ENCODE assay signal across 15 cellular contexts in the genomic region with DNA sequence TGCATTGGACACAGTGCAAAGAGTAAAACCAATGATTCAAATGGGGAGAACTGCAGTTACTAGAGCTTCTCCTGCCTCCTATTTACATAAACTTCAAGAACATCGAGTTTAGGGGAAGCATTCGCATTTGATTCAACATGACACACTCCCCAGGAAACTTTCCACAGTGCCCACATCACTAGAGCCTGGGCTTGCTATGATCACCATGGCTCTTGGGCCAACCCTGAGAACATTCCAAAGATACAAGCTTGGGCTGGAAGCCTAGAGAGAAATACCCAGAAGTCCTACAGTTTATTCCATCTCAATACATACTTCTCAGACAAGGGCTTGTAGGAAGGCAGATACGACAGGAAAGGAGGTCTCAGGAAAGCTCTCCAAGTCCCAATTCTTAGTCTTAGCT.
DNase-seq lines count a peak whose midpoint lies in the region; ATAC-seq, FAIRE-seq and TF ChIP-seq lines count a peak whose summit lies in the region.
"Had no signal": no experiment of that assay in that cellular context is flagged by ENCODE, and none has a peak within 500 bp of the region (broad histone marks: within the 10 kb centered on the region; RNA-seq: fewer than 3 reads in every experiment).

No MANE protein-coding gene starts in this region.

- no peak for TF ChIP-seq CTCF in gastroesophageal sphincter (IDR thresholded peaks at IDR 0.05)

- in situ Hi-C loops in G401 (cut with HindIII; ENCODE audit: low sequenced_read_pairs): no loop called here

- WGBS in gastroesophageal sphincter (ENCODE audit: low coverage in 1 of 2), 2 donors: 70 to 83% methylated on average over 1 to 3 of the region's 3 CpGs

- no peak for DNase-seq in stimulated activated naive CD8-positive, alpha-beta T cell treated with anti-CD3 and anti-CD28 coated beads, Interleukin-15, Interleukin-2, amounts not matched to agents 100 U/mL and 50 U/mL, for 24 hours
- no peak for DNase-seq in stimulated activated naive CD8-positive, alpha-beta T cell treated with anti-CD3 and anti-CD28 coated beads, Interleukin-15, amount 100 ng/mL, for 72 hours
- DNase-seq in activated T-helper 1 cell treated with anti-CD3 and anti-CD28 coated beads, Interleukin-12 subunit alpha, Interleukin-12 subunit beta, Interleukin-2, Interleukin-4 antibody, amounts not matched to agents 30 ng/mL and 10 ng/mL and 1 ng/mL, durations not matched to agents 14 hours and 24 hours and 36 hours (ENCODE audit: low spot score): no peak
- DNase-seq in GM19239 (ENCODE audit: insufficient read length, low spot score) (no peak), G401 (ENCODE audit: low spot score) (no peak), Karpas-422 (no peak)
- DNase-seq: C1 segment of cervical spinal cord, NCI-H1092 treated with DMSO at 0.1 percent for 48 hours, NCI-H1694 treated with DMSO at 0.1 percent for 48 hours, NCI-H345, NCI-H526 treated with DMSO at 0.1 percent for 48 hours, SJCRH30 had no signal

- H3K4me3 ChIP-seq in gastroesophageal sphincter (no peak overlapping the region), Karpas-422 (ENCODE audit: low read length) (no peak overlapping the region)
- H3K4me3 ChIP-seq: GM12878, GM23338, SJCRH30 had no signal

- H2AFZ ChIP-seq in Karpas-422 (ENCODE audit: low read length): no peak overlapping the region
- H2AFZ ChIP-seq: GM23338 had no signal

- H3K36me3 ChIP-seq in gastroesophageal sphincter (no peaks in the 10 kb centered on the region), Karpas-422 (ENCODE audit: insufficient read depth, low read length) (no peaks in the 10 kb centered on the region)
- H3K36me3 ChIP-seq: SJCRH30 had no signal

- H3K4me1 ChIP-seq in gastroesophageal sphincter: peaks cover 0 to 61% (median 0%) of the 10 kb centered on the region in 3 donors
- peaks cover 4% of the 10 kb centered on the region; the same call in 1 of the 2 replicates for H3K4me1 ChIP-seq in Karpas-422 (ENCODE audit: low read length)
- H3K4me1 ChIP-seq: SJCRH30 had no signal

- no peak for FAIRE-seq in GM19239 (lab: Jason Lieb, UNC)
- FAIRE-seq: GM12878 had no signal

- H3K27me3 Mint-ChIP-seq in stimulated activated naive CD8-positive, alpha-beta T cell treated with anti-CD3 and anti-CD28 coated beads, Interleukin-15, amount 100 ng/mL, for 72 hours: no peaks in the 10 kb centered on the region
- peaks cover 2% of the 10 kb centered on the region for H3K27me3 Mint-ChIP-seq in activated T-helper 1 cell treated with anti-CD3 and anti-CD28 coated beads, Interleukin-12 subunit alpha, Interleukin-12 subunit beta, Interleukin-2, Interleukin-4 antibody, amounts not matched to agents 30 ng/mL and 10 ng/mL and 1 ng/mL, durations not matched to agents 14 hours and 24 hours and 36 hours (ENCODE audit: insufficient read depth)

- no peaks in the 10 kb centered on the region for H3K9me3 Mint-ChIP-seq in stimulated activated naive CD8-positive, alpha-beta T cell treated with anti-CD3 and anti-CD28 coated beads, Interleukin-15, amount 100 ng/mL, for 72 hours
- no peaks in the 10 kb centered on the region for H3K9me3 Mint-ChIP-seq in activated T-helper 1 cell treated with anti-CD3 and anti-CD28 coated beads, Interleukin-12 subunit alpha, Interleukin-12 subunit beta, Interleukin-2, Interleukin-4 antibody, amounts not matched to agents 30 ng/mL and 10 ng/mL and 1 ng/mL, durations not matched to agents 14 hours and 24 hours and 36 hours
- H3K9me3 Mint-ChIP-seq: GM23338 had no signal

- no peaks in the 10 kb centered on the region for H4K20me1 ChIP-seq in Karpas-422 (ENCODE audit: insufficient read depth, low read depth, low read length)

- no peak overlapping the region for H3K9ac ChIP-seq in Karpas-422 (ENCODE audit: low read length)

- H3K27ac ChIP-seq in gastroesophageal sphincter: no peak overlapping the region
- no peak overlapping the region for H3K27ac ChIP-seq in Karpas-422 (ENCODE audit: low read length)
- H3K27ac ChIP-seq: SJCRH30 had no signal

- no peak overlapping the region for H3K4me2 ChIP-seq in Karpas-422 (ENCODE audit: low read depth, low read length, poor library complexity, severe bottlenecking)
- H3K4me2 ChIP-seq: GM23338 had no signal

- no peak overlapping the region for H3K4me3 Mint-ChIP-seq in stimulated activated naive CD8-positive, alpha-beta T cell treated with anti-CD3 and anti-CD28 coated beads, Interleukin-15, amount 100 ng/mL, for 72 hours
- no peak overlapping the region for H3K4me3 Mint-ChIP-seq in activated T-helper 1 cell treated with anti-CD3 and anti-CD28 coated beads, Interleukin-12 subunit alpha, Interleukin-12 subunit beta, Interleukin-2, Interleukin-4 antibody, amounts not matched to agents 30 ng/mL and 10 ng/mL and 1 ng/mL, durations not matched to agents 14 hours and 24 hours and 36 hours
- H3K4me3 Mint-ChIP-seq: GM23338 had no signal

- no peaks in the 10 kb centered on the region for H3K9me2 ChIP-seq in Karpas-422 (replicated peaks; ENCODE audit: insufficient read depth, low read length)

- peaks cover 54% of the 10 kb centered on the region for H3K4me1 Mint-ChIP-seq in stimulated activated naive CD8-positive, alpha-beta T cell treated with anti-CD3 and anti-CD28 coated beads, Interleukin-15, amount 100 ng/mL, for 72 hours
- peaks cover 70% of the 10 kb centered on the region for H3K4me1 Mint-ChIP-seq in activated T-helper 1 cell treated with anti-CD3 and anti-CD28 coated beads, Interleukin-12 subunit alpha, Interleukin-12 subunit beta, Interleukin-2, Interleukin-4 antibody, amounts not matched to agents 30 ng/mL and 10 ng/mL and 1 ng/mL, durations not matched to agents 14 hours and 24 hours and 36 hours (ENCODE audit: low read depth)

- TF ChIP-seq EP300 in gastroesophageal sphincter (IDR thresholded peaks at IDR 0.05): no peak

- no peak overlapping the region for H3K27ac Mint-ChIP-seq in stimulated activated naive CD8-positive, alpha-beta T cell treated with anti-CD3 and anti-CD28 coated beads, Interleukin-15, amount 100 ng/mL, for 72 hours
- peak overlapping the region; percentile 42 for H3K27ac Mint-ChIP-seq in activated T-helper 1 cell treated with anti-CD3 and anti-CD28 coated beads, Interleukin-12 subunit alpha, Interleukin-12 subunit beta, Interleukin-2, Interleukin-4 antibody, amounts not matched to agents 30 ng/mL and 10 ng/mL and 1 ng/mL, durations not matched to agents 14 hours and 24 hours and 36 hours
- H3K27ac Mint-ChIP-seq: GM23338 had no signal

- H3K79me2 ChIP-seq in Karpas-422 (ENCODE audit: low read length): no peaks in the 10 kb centered on the region

- H3K27me3 ChIP-seq in gastroesophageal sphincter: no peaks in the 10 kb centered on the region
- no peaks in the 10 kb centered on the region for H3K27me3 ChIP-seq in Karpas-422 (ENCODE audit: low read length)
- H3K27me3 ChIP-seq: SJCRH30 had no signal

- ATAC-seq in stimulated activated naive CD8-positive, alpha-beta T cell treated with anti-CD3 and anti-CD28 coated beads, Interleukin-15, Interleukin-2, amounts not matched to agents 100 U/mL and 50 U/mL, for 24 hours: peak; percentile 14
- ATAC-seq in stimulated activated naive CD8-positive, alpha-beta T cell treated with anti-CD3 and anti-CD28 coated beads, Interleukin-15, amount 100 ng/mL, for 72 hours: no peak
- peak; percentile 46 for ATAC-seq in gastroesophageal sphincter
- ATAC-seq: GM12878, GM23338 had no signal

- TF ChIP-seq POLR2A in gastroesophageal sphincter (IDR thresholded peaks at IDR 0.05): no peak

- intact Hi-C loops in activated T-helper 1 cell treated with anti-CD3 and anti-CD28 coated beads, Interleukin-12 subunit alpha, Interleukin-12 subunit beta, Interleukin-2, Interleukin-4 antibody, amounts not matched to agents 30 ng/mL and 10 ng/mL and 1 ng/mL, durations not matched to agents 14 hours and 24 hours and 36 hours (cut with micrococcal nuclease): loop anchor here (10.0 kb wide), 1 partner anchor 179 kb away; no protein-coding TSS in a partner anchor

- H3K36me3 Mint-ChIP-seq in activated T-helper 1 cell treated with anti-CD3 and anti-CD28 coated beads, Interleukin-12 subunit alpha, Interleukin-12 subunit beta, Interleukin-2, Interleukin-4 antibody, amounts not matched to agents 30 ng/mL and 10 ng/mL and 1 ng/mL, durations not matched to agents 14 hours and 24 hours and 36 hours (ENCODE audit: low read depth): peaks cover 3% of the 10 kb centered on the region

- H3K9me3 ChIP-seq in gastroesophageal sphincter (no peaks in the 10 kb centered on the region), Karpas-422 (ENCODE audit: low read length) (no peaks in the 10 kb centered on the region)
- H3K9me3 ChIP-seq: SJCRH30 had no signal
